Comparison of ENCODE assay signal across 13 cellular contexts in genomic region chr3:186432189-186432588, GRCh38.
DNase-seq lines count a peak whose midpoint lies in the region; ATAC-seq and TF ChIP-seq lines count a peak whose summit lies in the region.
"Had no signal": no experiment of that assay in that cellular context is flagged by ENCODE, and none has a peak within 500 bp of the region (broad histone marks: within the 10 kb centered on the region; RNA-seq: fewer than 3 reads in every experiment).

No MANE protein-coding gene starts in this region.

- no peak overlapping the region for H3K4me3 ChIP-seq in PC-3 (ENCODE audit: low read length)

- no peaks in the 10 kb centered on the region for H3K36me3 ChIP-seq in PC-3 (ENCODE audit: low read depth, low read length)

- no peaks in the 10 kb centered on the region for H3K27me3 ChIP-seq in PC-3 (ENCODE audit: low read length)
- peaks cover 11% of the 10 kb centered on the region for H3K27me3 ChIP-seq in foreskin keratinocyte

- ATAC-seq in PC-3 = peak; percentile 57
- ATAC-seq in foreskin keratinocyte = peak; percentile 81
- no peak for ATAC-seq in HG03095 (IDR thresholded peaks at IDR 0.05; ENCODE audit: unreplicated experiment)
- ATAC-seq in HG03039 (IDR thresholded peaks at IDR 0.05; ENCODE audit: unreplicated experiment) = no peak
- ATAC-seq: HepG2 had no signal

- no peaks in the 10 kb centered on the region for H3K79me2 ChIP-seq in PC-3 (ENCODE audit: low read length)

- intact Hi-C loops in PC-3 (cut with micrococcal nuclease) = no loop called here

- POLR2A ChIA-PET in PC-3 (lab: Charles Lee; ENCODE audit: unreplicated experiment) = no interaction called here

- CTCF ChIA-PET in PC-3 (lab: Charles Lee) = no interaction called here

- no TSS peak for BruUV-seq in PC-3 (replicated peaks; lab: Mats Ljungman, UMichigan)

- no peaks in the 10 kb centered on the region for H4K20me1 ChIP-seq in PC-3 (ENCODE audit: low read length)

- H3K4me2 ChIP-seq in PC-3 (ENCODE audit: low read length) = no peak overlapping the region

- H3F3A ChIP-seq in PC-3 (ENCODE audit: low read length, unreplicated experiment) = no peaks in the 10 kb centered on the region

- DNase-seq in AG08395 (ENCODE audit: low spot score) = peak; percentile 63
- peak; percentile 80 for DNase-seq in EL
- peak; percentile 61 for DNase-seq in PC-3
- peak; percentile 35 to 70 for DNase-seq in foreskin keratinocyte
- DNase-seq in activated effector memory CD4-positive, alpha-beta T cell treated with anti-CD3 and anti-CD28 coated beads, Interleukin-2, amount 50 U/mL, for 16 hours = no peak
- no peak for DNase-seq in stimulated activated naive CD4-positive, alpha-beta T cell treated with Interleukin-2 at 50 U/mL for 16 hours (lab: John Stamatoyannopoulos, UW)
- DNase-seq: amygdala, NCI-H1105 treated with DMSO at 0.1 percent for 48 hours, NCI-H510A, T-helper 9 cell had no signal

- peaks cover 5% of the 10 kb centered on the region; the same call in 1 of the 2 replicates for H3K4me1 ChIP-seq in PC-3 (ENCODE audit: insufficient read depth, low read length)
- H3K4me1 ChIP-seq in foreskin keratinocyte = no peaks in the 10 kb centered on the region

- no peak overlapping the region for H2AFZ ChIP-seq in PC-3 (ENCODE audit: low read length)

- no peak overlapping the region for H3K9ac ChIP-seq in PC-3 (ENCODE audit: low read length)

- H3K9me2 ChIP-seq in PC-3 (replicated peaks; ENCODE audit: low read length) = no peaks in the 10 kb centered on the region

- H3K27ac ChIP-seq in PC-3 (ENCODE audit: low read length) (no peak overlapping the region), foreskin keratinocyte (no peak overlapping the region)

- TF ChIP-seq CTCF in PC-3 (conservative IDR thresholded peaks at IDR 0.05; ENCODE audit: low read depth, low read length) = no peak
- no peak for TF ChIP-seq CTCF in foreskin keratinocyte (conservative IDR thresholded peaks at IDR 0.05)

- H3K9me3 ChIP-seq in PC-3 (ENCODE audit: low read length) = no peaks in the 10 kb centered on the region

Comparison
In these comparisons a context has a peak if more than half of its experiments do, and no peak if none do; other contexts are left out.
1. DNase-seq: peak in AG08395 (single experiment), EL (single experiment), PC-3 (single experiment) and foreskin keratinocyte (2 of 2); none in activated effector memory CD4-positive, alpha-beta T cell treated with anti-CD3 and anti-CD28 coated beads, Interleukin-2, amount 50 U/mL, for 16 hours (single experiment) and stimulated activated naive CD4-positive, alpha-beta T cell treated with Interleukin-2 at 50 U/mL for 16 hours (single experiment).
2. ATAC-seq: peak in PC-3 (single experiment) and foreskin keratinocyte (single experiment); none in HG03095 (single experiment) and HG03039 (single experiment).